ENCODE assay signal across 1 cellular context in the genomic region with DNA sequence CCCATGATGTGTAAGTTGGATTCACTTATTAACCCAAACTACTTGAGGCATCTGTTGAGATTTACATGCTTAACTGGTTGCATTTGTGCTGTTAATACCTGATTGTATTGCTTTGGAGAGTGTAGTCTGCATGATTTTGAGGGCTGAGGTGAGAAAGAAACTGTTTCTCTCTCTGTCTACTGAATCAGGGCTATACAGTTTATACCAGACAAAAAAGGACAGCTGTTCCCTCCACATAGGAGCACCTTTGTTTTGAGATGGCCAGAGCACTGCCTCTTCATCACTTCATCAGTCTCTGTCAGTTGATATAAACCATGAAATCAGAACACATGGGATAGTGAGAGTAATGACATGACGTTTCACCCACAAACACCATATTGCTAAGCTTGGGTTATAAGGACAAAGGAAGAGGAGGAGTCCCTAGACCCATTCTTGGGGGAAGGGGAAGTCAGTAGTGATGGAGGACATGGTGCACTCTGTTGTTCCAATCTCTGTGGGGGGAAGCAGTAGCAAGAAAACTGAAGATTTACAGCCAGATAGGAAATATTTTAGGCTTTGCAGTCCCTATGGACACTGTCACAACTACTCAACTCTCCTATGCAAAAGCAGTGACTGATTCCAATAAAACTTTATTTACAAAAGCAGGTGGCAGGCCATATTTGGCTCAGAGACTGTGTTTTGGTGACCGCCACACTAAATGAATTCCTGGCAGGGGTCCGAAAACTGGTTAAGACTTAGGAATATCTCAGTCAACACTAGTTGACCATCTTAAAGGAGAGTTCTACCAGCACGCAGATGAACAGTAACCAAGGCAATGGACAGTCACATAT.
A peak's percentile ranks its signal among the peaks of the same experiment; 100 is the strongest.
TF ChIP-seq lines count a peak whose summit lies in the region.

No MANE protein-coding gene starts in this region.

TF ChIP-seq in K562, 482 proteins besides CTCF, POLR2A, EP300 and RAD21 (continued from another document):
- TF ChIP-seq, protein P1, sequence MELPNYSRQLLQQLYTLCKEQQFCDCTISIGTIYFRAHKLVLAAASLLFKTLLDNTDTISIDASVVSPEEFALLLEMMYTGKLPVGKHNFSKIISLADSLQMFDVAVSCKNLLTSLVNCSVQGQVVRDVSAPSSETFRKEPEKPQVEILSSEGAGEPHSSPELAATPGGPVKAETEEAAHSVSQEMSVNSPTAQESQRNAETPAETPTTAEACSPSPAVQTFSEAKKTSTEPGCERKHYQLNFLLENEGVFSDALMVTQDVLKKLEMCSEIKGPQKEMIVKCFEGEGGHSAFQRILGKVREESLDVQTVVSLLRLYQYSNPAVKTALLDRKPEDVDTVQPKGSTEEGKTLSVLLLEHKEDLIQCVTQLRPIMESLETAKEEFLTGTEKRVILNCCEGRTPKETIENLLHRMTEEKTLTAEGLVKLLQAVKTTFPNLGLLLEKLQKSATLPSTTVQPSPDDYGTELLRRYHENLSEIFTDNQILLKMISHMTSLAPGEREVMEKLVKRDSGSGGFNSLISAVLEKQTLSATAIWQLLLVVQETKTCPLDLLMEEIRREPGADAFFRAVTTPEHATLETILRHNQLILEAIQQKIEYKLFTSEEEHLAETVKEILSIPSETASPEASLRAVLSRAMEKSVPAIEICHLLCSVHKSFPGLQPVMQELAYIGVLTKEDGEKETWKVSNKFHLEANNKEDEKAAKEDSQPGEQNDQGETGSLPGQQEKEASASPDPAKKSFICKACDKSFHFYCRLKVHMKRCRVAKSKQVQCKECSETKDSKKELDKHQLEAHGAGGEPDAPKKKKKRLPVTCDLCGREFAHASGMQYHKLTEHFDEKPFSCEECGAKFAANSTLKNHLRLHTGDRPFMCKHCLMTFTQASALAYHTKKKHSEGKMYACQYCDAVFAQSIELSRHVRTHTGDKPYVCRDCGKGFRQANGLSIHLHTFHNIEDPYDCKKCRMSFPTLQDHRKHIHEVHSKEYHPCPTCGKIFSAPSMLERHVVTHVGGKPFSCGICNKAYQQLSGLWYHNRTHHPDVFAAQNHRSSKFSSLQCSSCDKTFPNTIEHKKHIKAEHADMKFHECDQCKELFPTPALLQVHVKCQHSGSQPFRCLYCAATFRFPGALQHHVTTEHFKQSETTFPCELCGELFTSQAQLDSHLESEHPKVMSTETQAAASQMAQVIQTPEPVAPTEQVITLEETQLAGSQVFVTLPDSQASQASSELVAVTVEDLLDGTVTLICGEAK (IDR thresholded peaks at IDR 0.05) = peak; percentile 76
- TF ChIP-seq, protein P1 (CRISPR knock-in tag; IDR thresholded peaks at IDR 0.05) = no peak
